19 cellular contexts compared by ENCODE assay signal in genomic region chr4:125004676-125005075, GRCh38.
DNase-seq lines count a peak whose midpoint lies in the region; ATAC-seq and TF ChIP-seq lines count a peak whose summit lies in the region.
"Had no signal": no experiment of that assay in that cellular context is flagged by ENCODE, and none has a peak within 500 bp of the region (broad histone marks: within the 10 kb centered on the region; RNA-seq: fewer than 3 reads in every experiment).

No MANE protein-coding gene starts in this region.

- H3K27me3 Mint-ChIP-seq in activated T-cell treated with anti-CD3 and anti-CD28 coated beads, Interleukin-2, amount 50 U/mL, for 72 hours (ENCODE audit: low read depth): no peaks in the 10 kb centered on the region
- no peaks in the 10 kb centered on the region for H3K27me3 Mint-ChIP-seq in CD14-positive monocyte (ENCODE audit: low read depth in 3 of 3)
- H3K27me3 Mint-ChIP-seq: B cell; CD4-positive, alpha-beta T cell; CD8-positive, alpha-beta memory T cell had no signal

- H4K91ac ChIP-seq in neuronal stem cell (ENCODE audit: low read depth, low read length, poor library complexity): no peak overlapping the region

- H3K4me1 ChIP-seq in neuronal stem cell (ENCODE audit: control insufficient read depth in 2 of 2, insufficient read depth in 1 of 2, low read depth in 1 of 2, low read length in 2 of 2): peaks cover 0 to 7% of the 10 kb centered on the region in 2 donors
- H3K4me1 ChIP-seq: BLaER1 had no signal

- H3K79me1 ChIP-seq in neuronal stem cell (ENCODE audit: low read depth, low read length): no peaks in the 10 kb centered on the region

- no peak overlapping the region for H2BK5ac ChIP-seq in neuronal stem cell (ENCODE audit: low read length)

- DNase-seq in COLO829 (ENCODE audit: low spot score) (peak; percentile 59), foreskin melanocyte (peak; percentile 82), neuronal stem cell (ENCODE audit: low spot score) (no peak), CD14-positive monocyte (ENCODE audit: low spot score) (no peak), midbrain (lab: John Stamatoyannopoulos, UW) (no peak)
- no peak for DNase-seq in activated T-cell treated with anti-CD3 and anti-CD28 coated beads, Interleukin-2, amount 50 U/mL, for 72 hours
- DNase-seq: Calu3; CD4-positive, alpha-beta T cell; CD8-positive, alpha-beta memory T cell; COR-L47; DMS53; DND-41; GM23248; H7; HCEC 1CT had no signal

- intact Hi-C loops in CD14-positive monocyte (cut with micrococcal nuclease): no loop called here

- no peak overlapping the region for H3K4me3 Mint-ChIP-seq in activated T-cell treated with anti-CD3 and anti-CD28 coated beads, Interleukin-2, amount 50 U/mL, for 72 hours
- H3K4me3 Mint-ChIP-seq in CD14-positive monocyte: no peak overlapping the region
- H3K4me3 Mint-ChIP-seq: B cell; CD4-positive, alpha-beta T cell; CD8-positive, alpha-beta memory T cell had no signal

- no peak for TF ChIP-seq CTCF in CD14-positive monocyte (IDR thresholded peaks at IDR 0.05)

- H3K36me3 ChIP-seq in neuronal stem cell (replicated peaks in 1 of 2; ENCODE audit: control insufficient read depth in 2 of 2, insufficient read depth in 2 of 2, low read length in 2 of 2): no peaks in the 10 kb centered on the region
- H3K36me3 ChIP-seq: BLaER1 had no signal

- H3K27ac Mint-ChIP-seq in activated T-cell treated with anti-CD3 and anti-CD28 coated beads, Interleukin-2, amount 50 U/mL, for 72 hours: no peak overlapping the region
- no peak overlapping the region for H3K27ac Mint-ChIP-seq in CD14-positive monocyte
- H3K27ac Mint-ChIP-seq: B cell; CD4-positive, alpha-beta T cell; CD8-positive, alpha-beta memory T cell had no signal

- H3K9me3 Mint-ChIP-seq in activated T-cell treated with anti-CD3 and anti-CD28 coated beads, Interleukin-2, amount 50 U/mL, for 72 hours: peaks cover 2 to 5% of the 10 kb centered on the region in 2 donors
- H3K9me3 Mint-ChIP-seq in CD14-positive monocyte: peaks cover 0 to 7% (median 2%) of the 10 kb centered on the region in 7 donors

- H3K27ac ChIP-seq in neuronal stem cell (replicated peaks; ENCODE audit: low read length): no peak overlapping the region
- H3K27ac ChIP-seq: 22Rv1, BLaER1, C4-2B, GM23248 had no signal

- H3K18ac ChIP-seq in neuronal stem cell (ENCODE audit: low read length): no peak overlapping the region

- H2BK15ac ChIP-seq in neuronal stem cell (ENCODE audit: low read length): no peak overlapping the region

- H3K4me1 Mint-ChIP-seq in activated T-cell treated with anti-CD3 and anti-CD28 coated beads, Interleukin-2, amount 50 U/mL, for 72 hours (ENCODE audit: low read depth): no peaks in the 10 kb centered on the region
- H3K4me1 Mint-ChIP-seq in CD14-positive monocyte: no peaks in the 10 kb centered on the region
- H3K4me1 Mint-ChIP-seq: B cell; CD8-positive, alpha-beta memory T cell had no signal

- ATAC-seq in activated T-cell treated with anti-CD3 and anti-CD28 coated beads, Interleukin-2, amount 50 U/mL, for 72 hours (replicated peaks in 1 of 2): no peak

- no peak overlapping the region for H3K4me3 ChIP-seq in neuronal stem cell (ENCODE audit: low read length in 2 of 2)
- H3K4me3 ChIP-seq: BLaER1, GM23248 had no signal

- H3K9ac ChIP-seq in neuronal stem cell (ENCODE audit: low read depth, low read length, poor library complexity): no peak overlapping the region
- H3K9ac ChIP-seq: BLaER1, GM23248 had no signal

- H4K8ac ChIP-seq in neuronal stem cell (ENCODE audit: low read depth, low read length): no peak overlapping the region

- no peak overlapping the region for H2BK120ac ChIP-seq in neuronal stem cell (ENCODE audit: low read depth, low read length)

- peak overlapping the region; percentile 62 for H2AFZ ChIP-seq in neuronal stem cell (ENCODE audit: low read length)
- H2AFZ ChIP-seq: GM23248 had no signal

- no peaks in the 10 kb centered on the region for H3K27me3 ChIP-seq in neuronal stem cell (ENCODE audit: control insufficient read depth in 3 of 3, insufficient read depth in 3 of 3, low read depth in 1 of 3, low read length in 3 of 3)
- H3K27me3 ChIP-seq: BLaER1 had no signal

- H3K14ac ChIP-seq in neuronal stem cell (ENCODE audit: low read length): no peak overlapping the region

- H3K36me3 Mint-ChIP-seq in activated T-cell treated with anti-CD3 and anti-CD28 coated beads, Interleukin-2, amount 50 U/mL, for 72 hours (ENCODE audit: insufficient read depth in 2 of 2): no peaks in the 10 kb centered on the region
- no peaks in the 10 kb centered on the region for H3K36me3 Mint-ChIP-seq in CD14-positive monocyte
- H3K36me3 Mint-ChIP-seq: CD8-positive, alpha-beta memory T cell had no signal

- no peak overlapping the region for H3K4ac ChIP-seq in neuronal stem cell (ENCODE audit: low read length)

- no peak overlapping the region for H3K23ac ChIP-seq in neuronal stem cell (ENCODE audit: low read depth, low read length, poor library complexity)

- WGBS in neuronal stem cell (ENCODE audit: extremely low coverage in 2 of 2, insufficient read length in 2 of 2, insufficient replicate concordance in 1 of 2), 2 donors: no CpG with 5 or more reads among the region's 3 CpGs

- no peak overlapping the region for H2BK12ac ChIP-seq in neuronal stem cell (ENCODE audit: low read length)

- H3K9me3 ChIP-seq in neuronal stem cell (replicated peaks in 1 of 2; ENCODE audit: control insufficient read depth in 2 of 2, insufficient read depth in 1 of 2, low read depth in 1 of 2, low read length in 2 of 2): peaks cover 0 to 10% of the 10 kb centered on the region in 2 donors
- H3K9me3 ChIP-seq: BLaER1 had no signal

- no peak overlapping the region for H3K4me2 ChIP-seq in neuronal stem cell (ENCODE audit: insufficient read depth, low read length, poor library complexity, severe bottlenecking)
- H3K4me2 ChIP-seq: BLaER1 had no signal

- no peak overlapping the region for H2AK5ac ChIP-seq in neuronal stem cell (ENCODE audit: low read depth, low read length)

Comparison
In these comparisons a context has a peak if more than half of its experiments do, and no peak if none do; other contexts are left out.
1. DNase-seq: peak in COLO829 (single experiment) and foreskin melanocyte (single experiment); none in neuronal stem cell (single experiment), activated T-cell treated with anti-CD3 and anti-CD28 coated beads, Interleukin-2, amount 50 U/mL, for 72 hours (0 of 2), CD14-positive monocyte (single experiment) and midbrain (single experiment).